ENCODE assay signal across 1 cellular context in the genomic region with DNA sequence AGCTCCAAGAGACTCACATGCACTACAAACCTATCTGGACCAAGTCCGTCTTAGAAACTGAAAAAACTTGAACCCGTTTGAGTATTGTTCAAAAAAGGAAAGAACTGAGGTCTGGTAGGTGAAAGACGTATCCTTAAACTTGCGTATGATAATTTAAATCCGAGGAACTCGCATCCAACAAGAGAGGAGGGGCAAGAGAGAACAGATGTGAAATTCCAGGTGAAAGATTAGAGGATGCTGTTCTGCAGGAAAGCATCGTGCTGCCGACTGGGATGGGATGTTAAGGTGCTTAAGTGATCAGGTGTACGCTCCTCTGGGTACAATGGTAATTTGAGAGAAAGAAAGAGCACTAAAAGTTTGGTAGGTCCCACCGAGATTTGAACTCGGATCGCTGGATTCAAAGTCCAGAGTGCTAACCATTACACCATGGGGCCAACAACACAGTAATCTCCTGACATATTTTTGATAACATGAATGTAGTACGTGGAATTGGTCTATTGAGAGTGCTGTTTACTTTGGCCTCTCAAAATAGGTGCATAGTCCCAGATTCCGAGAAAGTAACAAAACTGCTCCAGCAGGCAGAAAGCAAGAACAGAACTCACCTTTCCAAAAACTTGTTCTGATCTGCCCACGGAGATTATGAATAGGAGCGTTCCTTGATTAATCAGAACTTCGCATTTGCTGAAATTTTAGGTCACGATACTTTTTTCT.
TF ChIP-seq lines count a peak whose summit lies in the region.

No MANE protein-coding gene starts in this region.

TF ChIP-seq in K562, 482 proteins besides CTCF, POLR2A, EP300 and RAD21 (continued from another document and continues in another):
- TF ChIP-seq CHAMP1 (IDR thresholded peaks at IDR 0.05) = peak; percentile 74
- TF ChIP-seq ZNF431 (CRISPR knock-in tag; IDR thresholded peaks at IDR 0.05) = peak; percentile 24; the same call in 1 of the 2 replicates
- TF ChIP-seq, protein P1, sequence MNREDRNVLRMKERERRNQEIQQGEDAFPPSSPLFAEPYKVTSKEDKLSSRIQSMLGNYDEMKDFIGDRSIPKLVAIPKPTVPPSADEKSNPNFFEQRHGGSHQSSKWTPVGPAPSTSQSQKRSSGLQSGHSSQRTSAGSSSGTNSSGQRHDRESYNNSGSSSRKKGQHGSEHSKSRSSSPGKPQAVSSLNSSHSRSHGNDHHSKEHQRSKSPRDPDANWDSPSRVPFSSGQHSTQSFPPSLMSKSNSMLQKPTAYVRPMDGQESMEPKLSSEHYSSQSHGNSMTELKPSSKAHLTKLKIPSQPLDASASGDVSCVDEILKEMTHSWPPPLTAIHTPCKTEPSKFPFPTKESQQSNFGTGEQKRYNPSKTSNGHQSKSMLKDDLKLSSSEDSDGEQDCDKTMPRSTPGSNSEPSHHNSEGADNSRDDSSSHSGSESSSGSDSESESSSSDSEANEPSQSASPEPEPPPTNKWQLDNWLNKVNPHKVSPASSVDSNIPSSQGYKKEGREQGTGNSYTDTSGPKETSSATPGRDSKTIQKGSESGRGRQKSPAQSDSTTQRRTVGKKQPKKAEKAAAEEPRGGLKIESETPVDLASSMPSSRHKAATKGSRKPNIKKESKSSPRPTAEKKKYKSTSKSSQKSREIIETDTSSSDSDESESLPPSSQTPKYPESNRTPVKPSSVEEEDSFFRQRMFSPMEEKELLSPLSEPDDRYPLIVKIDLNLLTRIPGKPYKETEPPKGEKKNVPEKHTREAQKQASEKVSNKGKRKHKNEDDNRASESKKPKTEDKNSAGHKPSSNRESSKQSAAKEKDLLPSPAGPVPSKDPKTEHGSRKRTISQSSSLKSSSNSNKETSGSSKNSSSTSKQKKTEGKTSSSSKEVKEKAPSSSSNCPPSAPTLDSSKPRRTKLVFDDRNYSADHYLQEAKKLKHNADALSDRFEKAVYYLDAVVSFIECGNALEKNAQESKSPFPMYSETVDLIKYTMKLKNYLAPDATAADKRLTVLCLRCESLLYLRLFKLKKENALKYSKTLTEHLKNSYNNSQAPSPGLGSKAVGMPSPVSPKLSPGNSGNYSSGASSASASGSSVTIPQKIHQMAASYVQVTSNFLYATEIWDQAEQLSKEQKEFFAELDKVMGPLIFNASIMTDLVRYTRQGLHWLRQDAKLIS (CRISPR knock-in tag; IDR thresholded peaks at IDR 0.05) = peak; percentile 60; the same call in 1 of the 2 replicates
- peak; percentile 44 for TF ChIP-seq ZFX (CRISPR knock-in tag; IDR thresholded peaks at IDR 0.05)
- TF ChIP-seq MXD1 (CRISPR knock-in tag; IDR thresholded peaks at IDR 0.05; ENCODE audit: borderline replicate concordance, poor library complexity, severe bottlenecking) = no peak
- TF ChIP-seq CSDE1 (IDR thresholded peaks at IDR 0.05) = peak in 1 of 2 experiments; percentile 65; a peak in 1 of 4 replicates
- TF ChIP-seq ATF1 (CRISPR knock-in tag; IDR thresholded peaks at IDR 0.05) = no peak
- TF ChIP-seq ATF1 (tag; IDR thresholded peaks at IDR 0.05) = peak; percentile 92
- TF ChIP-seq, protein P2, sequence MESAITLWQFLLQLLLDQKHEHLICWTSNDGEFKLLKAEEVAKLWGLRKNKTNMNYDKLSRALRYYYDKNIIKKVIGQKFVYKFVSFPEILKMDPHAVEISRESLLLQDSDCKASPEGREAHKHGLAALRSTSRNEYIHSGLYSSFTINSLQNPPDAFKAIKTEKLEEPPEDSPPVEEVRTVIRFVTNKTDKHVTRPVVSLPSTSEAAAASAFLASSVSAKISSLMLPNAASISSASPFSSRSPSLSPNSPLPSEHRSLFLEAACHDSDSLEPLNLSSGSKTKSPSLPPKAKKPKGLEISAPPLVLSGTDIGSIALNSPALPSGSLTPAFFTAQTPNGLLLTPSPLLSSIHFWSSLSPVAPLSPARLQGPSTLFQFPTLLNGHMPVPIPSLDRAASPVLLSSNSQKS (CRISPR knock-in tag; IDR thresholded peaks at IDR 0.05) = no peak
- no peak for TF ChIP-seq E2F8 (IDR thresholded peaks at IDR 0.05; ENCODE audit: low read depth, partially characterized antibody)
- no peak for TF ChIP-seq DIDO1 (tag; IDR thresholded peaks at IDR 0.05; ENCODE audit: low read depth)
- TF ChIP-seq MCM5 (IDR thresholded peaks at IDR 0.05; ENCODE audit: low read depth) = no peak
- no peak for TF ChIP-seq DMBX1 (CRISPR knock-in tag; IDR thresholded peaks at IDR 0.05; ENCODE audit: borderline replicate concordance)
- TF ChIP-seq ZBTB26 (CRISPR knock-in tag; IDR thresholded peaks at IDR 0.05) = peak; percentile 48; the same call in 1 of the 2 replicates
- TF ChIP-seq SMARCA5 (IDR thresholded peaks at IDR 0.05) = peak; percentile 89
- peak; percentile 76 for TF ChIP-seq CTBP1 (IDR thresholded peaks at IDR 0.05; ENCODE audit: borderline replicate concordance)
- 0 out of 2 replicates have a peak, but pooled peaks have one; percentile 43 for TF ChIP-seq HIVEP1 (CRISPR knock-in tag; IDR thresholded peaks at IDR 0.05)
- peak; percentile 39; the same call in 1 of the 2 replicates for TF ChIP-seq ZNF263 (CRISPR knock-in tag; IDR thresholded peaks at IDR 0.05; ENCODE audit: borderline replicate concordance)
- TF ChIP-seq, protein P3, sequence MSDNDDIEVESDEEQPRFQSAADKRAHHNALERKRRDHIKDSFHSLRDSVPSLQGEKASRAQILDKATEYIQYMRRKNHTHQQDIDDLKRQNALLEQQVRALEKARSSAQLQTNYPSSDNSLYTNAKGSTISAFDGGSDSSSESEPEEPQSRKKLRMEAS (CRISPR knock-in tag; IDR thresholded peaks at IDR 0.05) = 0 out of 2 replicates have a peak, but pooled peaks have one; percentile 30
- TF ChIP-seq ELF2 (CRISPR knock-in tag; IDR thresholded peaks at IDR 0.05) = 0 out of 2 replicates have a peak, but pooled peaks have one; percentile 1
- TF ChIP-seq ARID1B (IDR thresholded peaks at IDR 0.05) = peak; percentile 25; the same call in 1 of the 2 replicates
- no peak for TF ChIP-seq XRCC4 (IDR thresholded peaks at IDR 0.05; ENCODE audit: extremely low read depth, insufficient read depth, insufficient read length)
- TF ChIP-seq RAD51 (IDR thresholded peaks at IDR 0.05; ENCODE audit: borderline replicate concordance, low read depth) = 0 out of 2 replicates have a peak, but pooled peaks have one; percentile 11
- peak; percentile 34; the same call in 1 of the 2 replicates for TF ChIP-seq NCOR1 (IDR thresholded peaks at IDR 0.05)
- TF ChIP-seq MYC (IDR thresholded peaks at IDR 0.05; ENCODE audit: low read depth, low read length) = 0 out of 2 replicates have a peak, but pooled peaks have one; percentile 13
- TF ChIP-seq MYC (CRISPR knock-in tag; IDR thresholded peaks at IDR 0.05; ENCODE audit: borderline replicate concordance, low read depth) = no peak
- TF ChIP-seq, protein P4, sequence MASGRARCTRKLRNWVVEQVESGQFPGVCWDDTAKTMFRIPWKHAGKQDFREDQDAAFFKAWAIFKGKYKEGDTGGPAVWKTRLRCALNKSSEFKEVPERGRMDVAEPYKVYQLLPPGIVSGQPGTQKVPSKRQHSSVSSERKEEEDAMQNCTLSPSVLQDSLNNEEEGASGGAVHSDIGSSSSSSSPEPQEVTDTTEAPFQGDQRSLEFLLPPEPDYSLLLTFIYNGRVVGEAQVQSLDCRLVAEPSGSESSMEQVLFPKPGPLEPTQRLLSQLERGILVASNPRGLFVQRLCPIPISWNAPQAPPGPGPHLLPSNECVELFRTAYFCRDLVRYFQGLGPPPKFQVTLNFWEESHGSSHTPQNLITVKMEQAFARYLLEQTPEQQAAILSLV (tag; IDR thresholded peaks at IDR 0.05) = no peak
- TF ChIP-seq STAT5A (IDR thresholded peaks at IDR 0.05; ENCODE audit: borderline replicate concordance, low read length) = peak; percentile 53
- no peak; the same call in 1 of the 2 replicates for TF ChIP-seq TRIM28 (IDR thresholded peaks at IDR 0.05)
- TF ChIP-seq GTF2F1 (IDR thresholded peaks at IDR 0.05; ENCODE audit: low read depth, low read length) = no peak
- TF ChIP-seq ZNF785 (CRISPR knock-in tag; IDR thresholded peaks at IDR 0.05) = peak; percentile 70; the same call in 1 of the 2 replicates
- TF ChIP-seq NBN (IDR thresholded peaks at IDR 0.05; ENCODE audit: low read depth) = peak; percentile 75; the same call in 1 of the 2 replicates
- peak; percentile 81 for TF ChIP-seq SP1 (CRISPR knock-in tag; IDR thresholded peaks at IDR 0.05)
- peak; percentile 55 for TF ChIP-seq MTA3 (IDR thresholded peaks at IDR 0.05; ENCODE audit: borderline replicate concordance)
- TF ChIP-seq HDAC1 (IDR thresholded peaks at IDR 0.05) = peak; percentile 6 to 64; a peak in 3 of 4 replicates
- TF ChIP-seq, protein P5, sequence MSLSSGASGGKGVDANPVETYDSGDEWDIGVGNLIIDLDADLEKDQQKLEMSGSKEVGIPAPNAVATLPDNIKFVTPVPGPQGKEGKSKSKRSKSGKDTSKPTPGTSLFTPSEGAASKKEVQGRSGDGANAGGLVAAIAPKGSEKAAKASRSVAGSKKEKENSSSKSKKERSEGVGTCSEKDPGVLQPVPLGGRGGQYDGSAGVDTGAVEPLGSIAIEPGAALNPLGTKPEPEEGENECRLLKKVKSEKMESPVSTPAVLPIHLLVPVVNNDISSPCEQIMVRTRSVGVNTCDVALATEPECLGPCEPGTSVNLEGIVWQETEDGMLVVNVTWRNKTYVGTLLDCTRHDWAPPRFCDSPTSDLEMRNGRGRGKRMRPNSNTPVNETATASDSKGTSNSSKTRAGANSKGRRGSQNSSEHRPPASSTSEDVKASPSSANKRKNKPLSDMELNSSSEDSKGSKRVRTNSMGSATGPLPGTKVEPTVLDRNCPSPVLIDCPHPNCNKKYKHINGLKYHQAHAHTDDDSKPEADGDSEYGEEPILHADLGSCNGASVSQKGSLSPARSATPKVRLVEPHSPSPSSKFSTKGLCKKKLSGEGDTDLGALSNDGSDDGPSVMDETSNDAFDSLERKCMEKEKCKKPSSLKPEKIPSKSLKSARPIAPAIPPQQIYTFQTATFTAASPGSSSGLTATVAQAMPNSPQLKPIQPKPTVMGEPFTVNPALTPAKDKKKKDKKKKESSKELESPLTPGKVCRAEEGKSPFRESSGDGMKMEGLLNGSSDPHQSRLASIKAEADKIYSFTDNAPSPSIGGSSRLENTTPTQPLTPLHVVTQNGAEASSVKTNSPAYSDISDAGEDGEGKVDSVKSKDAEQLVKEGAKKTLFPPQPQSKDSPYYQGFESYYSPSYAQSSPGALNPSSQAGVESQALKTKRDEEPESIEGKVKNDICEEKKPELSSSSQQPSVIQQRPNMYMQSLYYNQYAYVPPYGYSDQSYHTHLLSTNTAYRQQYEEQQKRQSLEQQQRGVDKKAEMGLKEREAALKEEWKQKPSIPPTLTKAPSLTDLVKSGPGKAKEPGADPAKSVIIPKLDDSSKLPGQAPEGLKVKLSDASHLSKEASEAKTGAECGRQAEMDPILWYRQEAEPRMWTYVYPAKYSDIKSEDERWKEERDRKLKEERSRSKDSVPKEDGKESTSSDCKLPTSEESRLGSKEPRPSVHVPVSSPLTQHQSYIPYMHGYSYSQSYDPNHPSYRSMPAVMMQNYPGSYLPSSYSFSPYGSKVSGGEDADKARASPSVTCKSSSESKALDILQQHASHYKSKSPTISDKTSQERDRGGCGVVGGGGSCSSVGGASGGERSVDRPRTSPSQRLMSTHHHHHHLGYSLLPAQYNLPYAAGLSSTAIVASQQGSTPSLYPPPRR (CRISPR knock-in tag; IDR thresholded peaks at IDR 0.05; ENCODE audit: borderline replicate concordance) = peak; percentile 52
- peak; percentile 14; the same call in 1 of the 2 replicates for TF ChIP-seq ESRRA (IDR thresholded peaks at IDR 0.05; ENCODE audit: borderline replicate concordance, low read depth)
- TF ChIP-seq ZNF274 (IDR thresholded peaks at IDR 0.05; ENCODE audit: borderline replicate concordance, low read depth, low read length) = peak; percentile 19; the same call in 1 of the 2 replicates
